In the genomic region with DNA sequence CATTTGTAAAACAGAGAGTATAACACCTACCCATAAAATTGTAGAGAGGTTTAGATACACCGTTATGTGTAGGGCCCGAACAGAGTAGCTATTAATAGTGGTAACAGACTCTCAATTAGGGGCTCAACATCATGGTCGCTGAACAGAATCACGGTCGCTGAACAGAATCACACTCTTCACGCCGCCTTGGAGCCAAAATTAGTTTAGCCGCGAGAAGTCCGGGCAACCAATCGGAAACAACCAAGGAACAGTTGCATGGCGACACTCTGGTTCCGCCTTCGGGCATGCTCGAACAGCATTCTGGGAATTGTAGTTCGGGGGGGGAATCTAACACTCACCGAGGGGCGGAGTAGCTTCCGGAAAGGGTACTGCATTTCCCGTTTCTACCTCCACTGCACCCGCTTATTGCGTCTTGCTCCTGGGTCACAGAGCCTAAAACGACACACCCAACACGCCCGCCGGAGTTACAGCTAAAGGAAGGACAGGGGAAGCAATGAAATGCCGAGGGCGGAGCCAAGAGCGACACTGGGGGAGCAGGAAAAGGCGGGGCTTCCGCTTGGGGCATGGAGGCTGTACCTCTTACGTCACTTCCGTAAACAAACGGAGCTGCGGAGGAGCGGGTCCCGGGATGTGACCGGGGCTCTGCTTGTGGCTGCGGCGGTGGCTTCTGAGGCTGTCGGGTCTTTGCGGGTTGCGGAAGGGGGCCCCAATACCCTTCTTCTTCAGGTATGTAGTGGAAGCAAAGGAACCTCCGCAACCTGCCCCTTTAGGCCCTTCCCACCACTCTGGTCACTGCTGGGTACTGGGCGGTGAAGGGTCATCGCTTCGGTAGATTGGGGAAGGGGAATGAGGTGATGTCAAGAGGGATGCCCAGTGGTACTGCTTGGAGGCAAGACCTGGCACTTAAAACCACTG, we compare ENCODE assay signal across 1 cellular context.
TF ChIP-seq lines count a peak whose summit lies in the region.

A gene (plus strand): TSS at position 593 of the 915 bp plus-strand sequence. CDS start 2,352 bp downstream, outside the sequence.

TF ChIP-seq in K562, 482 proteins besides CTCF, POLR2A, EP300 and RAD21 (continued from another document and continues in another):
- TF ChIP-seq, protein P1, sequence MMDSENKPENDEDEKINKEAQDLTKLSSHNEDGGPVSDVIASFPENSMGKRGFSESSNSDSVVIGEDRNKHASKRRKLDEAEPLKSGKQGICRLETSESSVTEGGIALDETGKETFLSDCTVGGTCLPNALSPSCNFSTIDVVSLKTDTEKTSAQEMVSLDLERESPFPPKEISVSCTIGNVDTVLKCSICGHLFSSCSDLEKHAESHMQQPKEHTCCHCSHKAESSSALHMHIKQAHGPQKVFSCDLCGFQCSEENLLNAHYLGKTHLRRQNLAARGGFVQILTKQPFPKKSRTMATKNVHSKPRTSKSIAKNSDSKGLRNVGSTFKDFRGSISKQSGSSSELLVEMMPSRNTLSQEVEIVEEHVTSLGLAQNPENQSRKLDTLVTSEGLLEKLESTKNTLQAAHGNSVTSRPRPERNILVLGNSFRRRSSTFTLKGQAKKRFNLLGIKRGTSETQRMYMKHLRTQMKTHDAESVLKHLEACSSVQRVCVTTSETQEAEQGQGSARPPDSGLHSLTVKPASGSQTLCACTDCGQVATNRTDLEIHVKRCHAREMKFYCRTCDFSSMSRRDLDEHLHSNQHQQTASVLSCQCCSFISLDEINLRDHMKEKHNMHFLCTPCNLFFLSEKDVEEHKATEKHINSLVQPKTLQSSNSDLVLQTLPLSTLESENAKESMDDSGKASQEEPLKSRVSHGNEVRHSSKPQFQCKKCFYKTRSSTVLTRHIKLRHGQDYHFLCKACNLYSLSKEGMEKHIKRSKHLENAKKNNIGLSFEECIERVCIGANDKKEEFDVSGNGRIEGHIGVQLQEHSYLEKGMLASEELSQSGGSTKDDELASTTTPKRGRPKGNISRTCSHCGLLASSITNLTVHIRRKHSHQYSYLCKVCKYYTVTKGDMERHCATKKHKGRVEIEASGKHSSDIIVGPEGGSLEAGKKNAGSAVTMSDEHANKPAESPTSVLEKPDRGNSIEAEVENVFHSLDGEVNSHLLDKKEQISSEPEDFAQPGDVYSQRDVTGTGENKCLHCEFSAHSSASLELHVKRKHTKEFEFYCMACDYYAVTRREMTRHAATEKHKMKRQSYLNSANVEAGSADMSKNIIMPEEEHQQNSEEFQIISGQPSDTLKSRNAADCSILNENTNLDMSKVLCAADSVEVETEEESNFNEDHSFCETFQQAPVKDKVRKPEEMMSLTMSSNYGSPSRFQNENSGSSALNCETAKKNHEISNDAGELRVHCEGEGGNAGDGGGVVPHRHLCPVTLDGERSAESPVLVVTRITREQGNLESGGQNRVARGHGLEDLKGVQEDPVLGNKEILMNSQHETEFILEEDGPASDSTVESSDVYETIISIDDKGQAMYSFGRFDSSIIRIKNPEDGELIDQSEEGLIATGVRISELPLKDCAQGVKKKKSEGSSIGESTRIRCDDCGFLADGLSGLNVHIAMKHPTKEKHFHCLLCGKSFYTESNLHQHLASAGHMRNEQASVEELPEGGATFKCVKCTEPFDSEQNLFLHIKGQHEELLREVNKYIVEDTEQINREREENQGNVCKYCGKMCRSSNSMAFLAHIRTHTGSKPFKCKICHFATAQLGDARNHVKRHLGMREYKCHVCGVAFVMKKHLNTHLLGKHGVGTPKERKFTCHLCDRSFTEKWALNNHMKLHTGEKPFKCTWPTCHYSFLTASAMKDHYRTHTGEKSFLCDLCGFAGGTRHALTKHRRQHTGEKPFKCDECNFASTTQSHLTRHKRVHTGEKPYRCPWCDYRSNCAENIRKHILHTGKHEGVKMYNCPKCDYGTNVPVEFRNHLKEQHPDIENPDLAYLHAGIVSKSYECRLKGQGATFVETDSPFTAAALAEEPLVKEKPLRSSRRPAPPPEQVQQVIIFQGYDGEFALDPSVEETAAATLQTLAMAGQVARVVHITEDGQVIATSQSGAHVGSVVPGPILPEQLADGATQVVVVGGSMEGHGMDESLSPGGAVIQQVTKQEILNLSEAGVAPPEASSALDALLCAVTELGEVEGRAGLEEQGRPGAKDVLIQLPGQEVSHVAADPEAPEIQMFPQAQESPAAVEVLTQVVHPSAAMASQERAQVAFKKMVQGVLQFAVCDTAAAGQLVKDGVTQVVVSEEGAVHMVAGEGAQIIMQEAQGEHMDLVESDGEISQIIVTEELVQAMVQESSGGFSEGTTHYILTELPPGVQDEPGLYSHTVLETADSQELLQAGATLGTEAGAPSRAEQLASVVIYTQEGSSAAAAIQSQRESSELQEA (IDR thresholded peaks at IDR 0.05; ENCODE audit: low read depth), result no peak
- no peak for TF ChIP-seq NFIX (CRISPR knock-in tag; IDR thresholded peaks at IDR 0.05; ENCODE audit: low read depth)
- TF ChIP-seq, protein P2, sequence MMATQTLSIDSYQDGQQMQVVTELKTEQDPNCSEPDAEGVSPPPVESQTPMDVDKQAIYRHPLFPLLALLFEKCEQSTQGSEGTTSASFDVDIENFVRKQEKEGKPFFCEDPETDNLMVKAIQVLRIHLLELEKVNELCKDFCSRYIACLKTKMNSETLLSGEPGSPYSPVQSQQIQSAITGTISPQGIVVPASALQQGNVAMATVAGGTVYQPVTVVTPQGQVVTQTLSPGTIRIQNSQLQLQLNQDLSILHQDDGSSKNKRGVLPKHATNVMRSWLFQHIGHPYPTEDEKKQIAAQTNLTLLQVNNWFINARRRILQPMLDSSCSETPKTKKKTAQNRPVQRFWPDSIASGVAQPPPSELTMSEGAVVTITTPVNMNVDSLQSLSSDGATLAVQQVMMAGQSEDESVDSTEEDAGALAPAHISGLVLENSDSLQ (IDR thresholded peaks at IDR 0.05), result peak; percentile 92
- no peak for TF ChIP-seq GTF2F1 (IDR thresholded peaks at IDR 0.05; ENCODE audit: low read depth, low read length)
- TF ChIP-seq, protein P3, sequence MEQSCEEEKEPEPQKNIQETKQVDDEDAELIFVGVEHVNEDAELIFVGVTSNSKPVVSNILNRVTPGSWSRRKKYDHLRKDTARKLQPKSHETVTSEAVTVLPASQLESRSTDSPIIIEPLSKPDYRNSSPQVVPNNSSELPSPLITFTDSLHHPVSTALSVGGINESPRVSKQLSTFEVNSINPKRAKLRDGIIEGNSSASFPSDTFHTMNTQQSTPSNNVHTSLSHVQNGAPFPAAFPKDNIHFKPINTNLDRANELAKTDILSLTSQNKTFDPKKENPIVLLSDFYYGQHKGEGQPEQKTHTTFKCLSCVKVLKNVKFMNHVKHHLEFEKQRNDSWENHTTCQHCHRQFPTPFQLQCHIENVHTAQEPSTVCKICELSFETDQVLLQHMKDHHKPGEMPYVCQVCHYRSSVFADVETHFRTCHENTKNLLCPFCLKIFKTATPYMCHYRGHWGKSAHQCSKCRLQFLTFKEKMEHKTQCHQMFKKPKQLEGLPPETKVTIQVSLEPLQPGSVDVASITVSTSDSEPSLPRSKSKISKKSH (CRISPR knock-in tag; IDR thresholded peaks at IDR 0.05), result no peak
- TF ChIP-seq PURB (CRISPR knock-in tag; IDR thresholded peaks at IDR 0.05; ENCODE audit: low read depth), result no peak
- TF ChIP-seq TAL1 (IDR thresholded peaks at IDR 0.05), result no peak
- TF ChIP-seq NR3C1 (CRISPR knock-in tag; IDR thresholded peaks at IDR 0.05), result no peak
- TF ChIP-seq NR4A1 (CRISPR knock-in tag; IDR thresholded peaks at IDR 0.05), result no peak
- no peak for TF ChIP-seq NR4A1 (tag; IDR thresholded peaks at IDR 0.05)
- TF ChIP-seq, protein P4, sequence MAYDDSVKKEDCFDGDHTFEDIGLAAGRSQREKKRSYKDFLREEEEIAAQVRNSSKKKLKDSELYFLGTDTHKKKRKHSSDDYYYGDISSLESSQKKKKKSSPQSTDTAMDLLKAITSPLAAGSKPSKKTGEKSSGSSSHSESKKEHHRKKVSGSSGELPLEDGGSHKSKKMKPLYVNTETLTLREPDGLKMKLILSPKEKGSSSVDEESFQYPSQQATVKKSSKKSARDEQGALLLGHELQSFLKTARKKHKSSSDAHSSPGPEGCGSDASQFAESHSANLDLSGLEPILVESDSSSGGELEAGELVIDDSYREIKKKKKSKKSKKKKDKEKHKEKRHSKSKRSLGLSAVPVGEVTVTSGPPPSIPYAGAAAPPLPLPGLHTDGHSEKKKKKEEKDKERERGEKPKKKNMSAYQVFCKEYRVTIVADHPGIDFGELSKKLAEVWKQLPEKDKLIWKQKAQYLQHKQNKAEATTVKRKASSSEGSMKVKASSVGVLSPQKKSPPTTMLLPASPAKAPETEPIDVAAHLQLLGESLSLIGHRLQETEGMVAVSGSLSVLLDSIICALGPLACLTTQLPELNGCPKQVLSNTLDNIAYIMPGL (CRISPR knock-in tag; IDR thresholded peaks at IDR 0.05), result no peak
- no peak for TF ChIP-seq DMBX1 (CRISPR knock-in tag; IDR thresholded peaks at IDR 0.05; ENCODE audit: borderline replicate concordance)
- TF ChIP-seq, protein P5, sequence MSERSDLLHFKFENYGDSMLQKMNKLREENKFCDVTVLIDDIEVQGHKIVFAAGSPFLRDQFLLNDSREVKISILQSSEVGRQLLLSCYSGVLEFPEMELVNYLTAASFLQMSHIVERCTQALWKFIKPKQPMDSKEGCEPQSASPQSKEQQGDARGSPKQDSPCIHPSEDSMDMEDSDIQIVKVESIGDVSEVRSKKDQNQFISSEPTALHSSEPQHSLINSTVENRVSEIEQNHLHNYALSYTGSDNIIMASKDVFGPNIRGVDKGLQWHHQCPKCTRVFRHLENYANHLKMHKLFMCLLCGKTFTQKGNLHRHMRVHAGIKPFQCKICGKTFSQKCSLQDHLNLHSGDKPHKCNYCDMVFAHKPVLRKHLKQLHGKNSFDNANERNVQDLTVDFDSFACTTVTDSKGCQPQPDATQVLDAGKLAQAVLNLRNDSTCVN (CRISPR knock-in tag; IDR thresholded peaks at IDR 0.05), result no peak
- no peak for TF ChIP-seq CBFA2T3 (IDR thresholded peaks at IDR 0.05)
- TF ChIP-seq SIN3B (IDR thresholded peaks at IDR 0.05; ENCODE audit: low read depth), result peak; percentile 64; the same call in 1 of the 2 replicates
- TF ChIP-seq, protein P6, sequence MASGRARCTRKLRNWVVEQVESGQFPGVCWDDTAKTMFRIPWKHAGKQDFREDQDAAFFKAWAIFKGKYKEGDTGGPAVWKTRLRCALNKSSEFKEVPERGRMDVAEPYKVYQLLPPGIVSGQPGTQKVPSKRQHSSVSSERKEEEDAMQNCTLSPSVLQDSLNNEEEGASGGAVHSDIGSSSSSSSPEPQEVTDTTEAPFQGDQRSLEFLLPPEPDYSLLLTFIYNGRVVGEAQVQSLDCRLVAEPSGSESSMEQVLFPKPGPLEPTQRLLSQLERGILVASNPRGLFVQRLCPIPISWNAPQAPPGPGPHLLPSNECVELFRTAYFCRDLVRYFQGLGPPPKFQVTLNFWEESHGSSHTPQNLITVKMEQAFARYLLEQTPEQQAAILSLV (tag; IDR thresholded peaks at IDR 0.05), result no peak
- peak; percentile 66 to 75; a peak in 3 of 4 replicates for TF ChIP-seq SIX5 (IDR thresholded peaks at IDR 0.05; ENCODE audit: borderline replicate concordance in 1 of 2, insufficient read depth in 1 of 2, low read depth in 1 of 2, low read length in 2 of 2)
- TF ChIP-seq BHLHE40 (IDR thresholded peaks at IDR 0.05; ENCODE audit: low read length), result no peak
- TF ChIP-seq ZNF282 (CRISPR knock-in tag; IDR thresholded peaks at IDR 0.05), result no peak
- TF ChIP-seq RFX7 (CRISPR knock-in tag; IDR thresholded peaks at IDR 0.05), result no peak
- no peak for TF ChIP-seq ZNF212 (CRISPR knock-in tag; IDR thresholded peaks at IDR 0.05)
- TF ChIP-seq MYBL2 (IDR thresholded peaks at IDR 0.05; ENCODE audit: low read depth), result no peak
- TF ChIP-seq MYBL2 (CRISPR knock-in tag; IDR thresholded peaks at IDR 0.05; ENCODE audit: borderline replicate concordance), result no peak
- TF ChIP-seq ZBED1 (IDR thresholded peaks at IDR 0.05), result no peak
- TF ChIP-seq, protein P7, sequence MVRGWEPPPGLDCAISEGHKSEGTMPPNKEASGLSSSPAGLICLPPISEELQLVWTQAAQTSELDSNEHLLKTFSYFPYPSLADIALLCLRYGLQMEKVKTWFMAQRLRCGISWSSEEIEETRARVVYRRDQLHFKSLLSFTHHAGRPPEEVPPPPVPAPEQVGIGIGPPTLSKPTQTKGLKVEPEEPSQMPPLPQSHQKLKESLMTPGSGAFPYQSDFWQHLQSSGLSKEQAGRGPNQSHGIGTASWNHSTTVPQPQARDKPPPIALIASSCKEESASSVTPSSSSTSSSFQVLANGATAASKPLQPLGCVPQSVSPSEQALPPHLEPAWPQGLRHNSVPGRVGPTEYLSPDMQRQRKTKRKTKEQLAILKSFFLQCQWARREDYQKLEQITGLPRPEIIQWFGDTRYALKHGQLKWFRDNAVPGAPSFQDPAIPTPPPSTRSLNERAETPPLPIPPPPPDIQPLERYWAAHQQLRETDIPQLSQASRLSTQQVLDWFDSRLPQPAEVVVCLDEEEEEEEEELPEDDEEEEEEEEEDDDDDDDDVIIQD (CRISPR knock-in tag; IDR thresholded peaks at IDR 0.05), result no peak
- TF ChIP-seq YY1 (IDR thresholded peaks at IDR 0.05; ENCODE audit: borderline replicate concordance in 1 of 3, control insufficient read depth in 1 of 3, extremely low read depth in 1 of 3, insufficient read depth in 3 of 3, insufficient read length in 1 of 3, insufficient replicate concordance in 2 of 3, low read depth in 1 of 3, low read length in 2 of 3), result peak in 2 of 3 experiments; percentile 23 to 56
- TF ChIP-seq ELF1 (tag; IDR thresholded peaks at IDR 0.05), result peak; percentile 97
- TF ChIP-seq ZNF174 (CRISPR knock-in tag; IDR thresholded peaks at IDR 0.05), result no peak
- TF ChIP-seq MCM5 (IDR thresholded peaks at IDR 0.05; ENCODE audit: low read depth), result no peak
- TF ChIP-seq ESRRA (IDR thresholded peaks at IDR 0.05; ENCODE audit: borderline replicate concordance, low read depth), result no peak
- TF ChIP-seq, protein P8, sequence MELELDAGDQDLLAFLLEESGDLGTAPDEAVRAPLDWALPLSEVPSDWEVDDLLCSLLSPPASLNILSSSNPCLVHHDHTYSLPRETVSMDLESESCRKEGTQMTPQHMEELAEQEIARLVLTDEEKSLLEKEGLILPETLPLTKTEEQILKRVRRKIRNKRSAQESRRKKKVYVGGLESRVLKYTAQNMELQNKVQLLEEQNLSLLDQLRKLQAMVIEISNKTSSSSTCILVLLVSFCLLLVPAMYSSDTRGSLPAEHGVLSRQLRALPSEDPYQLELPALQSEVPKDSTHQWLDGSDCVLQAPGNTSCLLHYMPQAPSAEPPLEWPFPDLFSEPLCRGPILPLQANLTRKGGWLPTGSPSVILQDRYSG (tag; conservative IDR thresholded peaks at IDR 0.05; ENCODE audit: low read depth), result no peak
- TF ChIP-seq, protein P9, sequence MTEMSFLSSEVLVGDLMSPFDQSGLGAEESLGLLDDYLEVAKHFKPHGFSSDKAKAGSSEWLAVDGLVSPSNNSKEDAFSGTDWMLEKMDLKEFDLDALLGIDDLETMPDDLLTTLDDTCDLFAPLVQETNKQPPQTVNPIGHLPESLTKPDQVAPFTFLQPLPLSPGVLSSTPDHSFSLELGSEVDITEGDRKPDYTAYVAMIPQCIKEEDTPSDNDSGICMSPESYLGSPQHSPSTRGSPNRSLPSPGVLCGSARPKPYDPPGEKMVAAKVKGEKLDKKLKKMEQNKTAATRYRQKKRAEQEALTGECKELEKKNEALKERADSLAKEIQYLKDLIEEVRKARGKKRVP (CRISPR knock-in tag; IDR thresholded peaks at IDR 0.05), result no peak
- TF ChIP-seq, protein P10, sequence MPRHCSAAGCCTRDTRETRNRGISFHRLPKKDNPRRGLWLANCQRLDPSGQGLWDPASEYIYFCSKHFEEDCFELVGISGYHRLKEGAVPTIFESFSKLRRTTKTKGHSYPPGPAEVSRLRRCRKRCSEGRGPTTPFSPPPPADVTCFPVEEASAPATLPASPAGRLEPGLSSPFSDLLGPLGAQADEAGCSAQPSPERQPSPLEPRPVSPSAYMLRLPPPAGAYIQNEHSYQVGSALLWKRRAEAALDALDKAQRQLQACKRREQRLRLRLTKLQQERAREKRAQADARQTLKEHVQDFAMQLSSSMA (CRISPR knock-in tag; IDR thresholded peaks at IDR 0.05), result no peak
- no peak for TF ChIP-seq ZNF316 (IDR thresholded peaks at IDR 0.05)
- TF ChIP-seq TSC22D4 (tag; IDR thresholded peaks at IDR 0.05), result no peak
- TF ChIP-seq FUS (optimal IDR thresholded peaks at IDR 0.05; ENCODE audit: low read depth, low read length), result no peak
